ENCODE assay signal across 8 cellular contexts in the genomic region with DNA sequence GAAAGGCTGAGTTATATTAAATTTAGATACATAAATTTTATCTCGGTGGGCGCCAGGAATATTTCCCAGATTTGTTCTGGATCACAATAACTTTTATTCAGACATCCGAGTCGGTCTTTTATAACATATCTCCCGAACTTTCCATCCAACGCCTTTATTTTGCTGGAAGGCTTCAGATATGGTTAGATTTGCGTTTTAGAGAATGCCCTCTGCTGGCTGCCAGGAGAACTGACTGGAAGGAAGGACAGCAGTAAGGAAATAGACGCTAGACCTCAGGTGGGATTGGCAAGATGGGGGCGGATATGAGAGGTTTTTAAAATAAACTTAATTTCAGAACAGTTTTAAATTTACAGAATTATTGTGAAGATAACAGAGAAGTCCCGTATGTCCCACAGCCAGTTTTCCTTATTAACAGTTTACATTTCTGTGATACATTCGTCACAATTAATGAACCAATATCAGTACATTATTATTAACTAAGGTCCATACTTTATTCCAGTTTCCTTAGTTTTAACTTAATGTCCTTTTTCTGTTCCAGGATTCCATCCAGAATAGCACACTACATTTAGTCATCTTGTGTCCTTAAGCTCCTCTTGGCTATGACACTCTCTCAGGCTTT. TPM values are rescaled to one million over a fixed set of nuclear protein-coding genes. Genes with fewer than 3 reads are reported as not detected.
DNase-seq lines count a peak whose midpoint lies in the region; ATAC-seq, FAIRE-seq and TF ChIP-seq lines count a peak whose summit lies in the region.

No MANE protein-coding gene starts in this region.

- H3K27me3 Mint-ChIP-seq in endothelial cell (ENCODE audit: unreplicated experiment): no peaks in the 10 kb centered on the region

- peak; percentile 47 for DNase-seq in NCI-H146 (lab: John Stamatoyannopoulos, UW)
- no peak for DNase-seq in endothelial cell (ENCODE audit: low spot score)
- peak; percentile 62 for DNase-seq in mucosa of gallbladder (ENCODE audit: low spot score)

- FAIRE-seq in G401.6 (lab: Jason Lieb, UNC): peak; percentile 97
- FAIRE-seq in TTC549 (lab: Jason Lieb, UNC): peak; percentile 54

- no peaks in the 10 kb centered on the region for H3K9me3 Mint-ChIP-seq in endothelial cell (ENCODE audit: unreplicated experiment)

- peaks cover 15% of the 10 kb centered on the region for H3K36me3 Mint-ChIP-seq in endothelial cell (ENCODE audit: low read depth, unreplicated experiment)

- TF ChIP-seq CTCF in 22Rv1 (IDR thresholded peaks at IDR 0.05) (peak; percentile 77), endothelial cell (IDR thresholded peaks at IDR 0.05; ENCODE audit: unreplicated experiment) (peak; percentile 59)

- H3K27ac ChIP-seq in 22Rv1: peak overlapping the region; percentile 85

- peaks cover 18% of the 10 kb centered on the region for H3K4me1 Mint-ChIP-seq in endothelial cell (ENCODE audit: unreplicated experiment)

- ATAC-seq in GM18502 (IDR thresholded peaks at IDR 0.05; ENCODE audit: poor library complexity, unreplicated experiment) (no peak), HG03457 (IDR thresholded peaks at IDR 0.05; ENCODE audit: unreplicated experiment) (no peak)

- peak overlapping the region; percentile 82 for H3K27ac Mint-ChIP-seq in endothelial cell (ENCODE audit: unreplicated experiment)

- peak overlapping the region; percentile 92 for H3K4me3 Mint-ChIP-seq in endothelial cell (ENCODE audit: unreplicated experiment)

RNA-seq across cellular contexts. Expression of a gene that starts 4.6 kb away (rescaled TPM):
- 10.5 TPM for total RNA-seq in endothelial cell (ENCODE audit: unreplicated experiment)
- 10.3 TPM for total RNA-seq in mucosa of gallbladder

RNA-seq across cellular contexts. Expression of a gene that starts 7.2 kb away (rescaled TPM):
- total RNA-seq in endothelial cell (ENCODE audit: unreplicated experiment) (27.9 TPM), mucosa of gallbladder (34.8 TPM)

RNA-seq across cellular contexts. Expression of a gene that starts 40.7 kb away (rescaled TPM):
- 9.4 TPM for total RNA-seq in endothelial cell (ENCODE audit: unreplicated experiment)
- 1.4 TPM for total RNA-seq in mucosa of gallbladder
